14 cellular contexts compared by ENCODE assay signal in the genomic region with DNA sequence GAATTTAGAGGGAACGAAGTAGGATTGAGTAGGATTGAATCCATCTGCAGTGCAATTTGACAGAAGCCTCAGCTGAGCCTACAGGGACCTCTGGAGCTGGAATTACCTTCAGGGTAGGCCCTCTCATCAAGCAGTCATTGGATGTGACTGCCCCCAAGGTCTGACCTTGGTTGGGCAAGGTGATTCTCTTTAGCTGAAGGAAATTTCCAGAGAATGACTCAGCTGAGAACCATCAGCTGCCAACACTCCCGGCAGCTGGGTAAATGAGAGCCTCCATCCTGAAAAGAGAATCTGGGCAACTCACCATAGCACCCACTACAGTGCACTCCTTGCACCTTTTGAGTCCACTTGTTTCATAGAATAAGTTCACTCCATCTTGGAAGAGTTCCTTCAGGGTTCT.
DNase-seq lines count a peak whose midpoint lies in the region; TF ChIP-seq lines count a peak whose summit lies in the region.
"Had no signal": no experiment of that assay in that cellular context is flagged by ENCODE, and none has a peak within 500 bp of the region (broad histone marks: within the 10 kb centered on the region; RNA-seq: fewer than 3 reads in every experiment).

No MANE protein-coding gene starts in this region.

- 65 to 82% methylated on average over 2 of the region's 2 CpGs for WGBS in lower leg skin, 2 donors

- intact Hi-C loops in lower leg skin (cut with DNase I; ENCODE audit: low total_unique reads) = no loop called here
- intact Hi-C loops in cardiac septum (cut with DNase I) = no loop called here

- no peak for TF ChIP-seq POLR2A in lower leg skin (IDR thresholded peaks at IDR 0.05)

- peak; percentile 15 for DNase-seq in ACHN
- DNase-seq in LHCN-M2 (ENCODE audit: low read depth) = peak; percentile 79
- DNase-seq in astrocyte of the hippocampus (ENCODE audit: low read depth, low spot score) = peak; percentile 31
- peak; percentile 45 for DNase-seq in glomerular visceral epithelial cell (ENCODE audit: extremely low spot score)
- no peak for DNase-seq in SKM-1 treated with dmso at 0.1 percent for 144 hours (lab: John Stamatoyannopoulos, UW; ENCODE audit: unreplicated experiment)
- no peak for DNase-seq in lower leg skin (ENCODE audit: low spot score in 2 of 2)
- no peak for DNase-seq in superior temporal gyrus (ENCODE audit: extremely low spot score)
- DNase-seq in cardiac septum (ENCODE audit: low spot score) = no peak
- DNase-seq: activated CD4-positive, alpha-beta T cell treated with anti-CD3 and anti-CD28 coated beads, Interleukin-2, amount 10 ng/mL, durations not matched to agents 24 days and 14 days; activated T-cell treated with anti-CD3 and anti-CD28 coated beads, Interleukin-2, amount 50 U/mL, for 72 hours; H7; midbrain; NCI-H1930; stimulated activated naive CD8-positive, alpha-beta T cell treated with anti-CD3 and anti-CD28 coated beads, Interleukin-15, Interleukin-2, amounts not matched to agents 100 U/mL and 50 U/mL, for 24 hours had no signal

- TF ChIP-seq CTCF in lower leg skin (IDR thresholded peaks at IDR 0.05) = no peak

- in situ Hi-C loops in ACHN (cut with HindIII; ENCODE audit: low pct_ligation_motif_present, low pct_unique_long_range_greater_than_20kb, low sequenced_read_pairs) = no loop called here

- no peak overlapping the region for H3K4me3 ChIP-seq in lower leg skin (ENCODE audit: low read depth, poor library complexity, severe bottlenecking)

Comparison
In these comparisons a context has a peak if more than half of its experiments do, and no peak if none do; other contexts are left out.
1. DNase-seq: peak in ACHN (single experiment), LHCN-M2 (single experiment), astrocyte of the hippocampus (single experiment) and glomerular visceral epithelial cell (single experiment); none in SKM-1 treated with dmso at 0.1 percent for 144 hours (single experiment), lower leg skin (0 of 2), superior temporal gyrus (single experiment) and cardiac septum (single experiment).